Comparison of ENCODE assay signal across 8 cellular contexts in genomic region chr4:121484633-121485032, GRCh38.
DNase-seq lines count a peak whose midpoint lies in the region; ATAC-seq and TF ChIP-seq lines count a peak whose summit lies in the region.

No MANE protein-coding gene starts in this region.

- TF ChIP-seq CTCF in foreskin fibroblast (IDR thresholded peaks at IDR 0.05; ENCODE audit: low read depth, low read length) (peak; percentile 95), sigmoid colon (IDR thresholded peaks at IDR 0.05) (peak in 3 of 4 experiments; percentile 22 to 42 (median 22))

- ATAC-seq in GM21360 (IDR thresholded peaks at IDR 0.05; ENCODE audit: unreplicated experiment) (peak; percentile 97), HG03442 (IDR thresholded peaks at IDR 0.05; ENCODE audit: unreplicated experiment) (peak; percentile 99)

- DNase-seq in NOMO-1 treated with DMSO at 0.1 percent for 48 hours (lab: John Stamatoyannopoulos, UW; ENCODE audit: unreplicated experiment), result peak; percentile 21
- DNase-seq in NOMO-1 treated with dmso at 0.1 percent for 144 hours (lab: John Stamatoyannopoulos, UW; ENCODE audit: unreplicated experiment), result no peak
- peak; percentile 16 for DNase-seq in SKM-1 (lab: John Stamatoyannopoulos, UW; ENCODE audit: unreplicated experiment)
- DNase-seq in foreskin fibroblast, result peak; percentile 58 to 81
- DNase-seq in sigmoid colon, result no peak
- no peak for DNase-seq in retina

- no peaks in the 10 kb centered on the region for H3K4me1 ChIP-seq in sigmoid colon

- H3K9me3 ChIP-seq in sigmoid colon, result no peaks in the 10 kb centered on the region

- no peak overlapping the region for H3K27ac ChIP-seq in sigmoid colon

- WGBS in sigmoid colon, 2 donors, result 2 to 10% methylated on average over 1 of the region's 1 CpG

- H3K4me3 ChIP-seq in foreskin fibroblast (ENCODE audit: low read depth in 1 of 2, low read length in 2 of 2) (no peak overlapping the region), sigmoid colon (no peak overlapping the region)

- H3K27me3 ChIP-seq in sigmoid colon, result no peaks in the 10 kb centered on the region

- intact Hi-C loops in sigmoid colon (cut with DNase I), result no loop called here

- TF ChIP-seq POLR2A in sigmoid colon (IDR thresholded peaks at IDR 0.05), result no peak

- no peak for TF ChIP-seq EP300 in sigmoid colon (IDR thresholded peaks at IDR 0.05)

- H3K36me3 ChIP-seq in sigmoid colon, result no peaks in the 10 kb centered on the region

Comparison
In these comparisons a context has a peak if more than half of its experiments do, and no peak if none do; other contexts are left out.
1. DNase-seq: peak in NOMO-1 treated with DMSO at 0.1 percent for 48 hours (single experiment), SKM-1 (single experiment) and foreskin fibroblast (2 of 2); none in NOMO-1 treated with dmso at 0.1 percent for 144 hours (single experiment), sigmoid colon (single experiment) and retina (single experiment).